ENCODE assay signal across 8 cellular contexts in genomic region chr14:105487986-105488777, GRCh38. TPM values are rescaled to one million over a fixed set of nuclear protein-coding genes. Genes with fewer than 3 reads are reported as not detected.
DNase-seq lines count a peak whose midpoint lies in the region; TF ChIP-seq lines count a peak whose summit lies in the region.

No MANE protein-coding gene starts in this region.

- no peaks in the 10 kb centered on the region for H3K79me2 ChIP-seq in osteoblast (ENCODE audit: insufficient read depth, low read length)

- no peaks in the 10 kb centered on the region for H3K9me3 ChIP-seq in ES-I3 (ENCODE audit: control insufficient read depth, insufficient read depth, low read length)
- H3K9me3 ChIP-seq in esophagus squamous epithelium = no peaks in the 10 kb centered on the region
- no peaks in the 10 kb centered on the region for H3K9me3 ChIP-seq in sigmoid colon
- H3K9me3 ChIP-seq in osteoblast (ENCODE audit: low read depth, low read length) = no peaks in the 10 kb centered on the region

- H3K9ac ChIP-seq in ES-I3 (ENCODE audit: low read depth, low read length) = peak overlapping the region; percentile 53; the same call in 1 of the 2 replicates

- H3K36me3 ChIP-seq in ES-I3 (ENCODE audit: insufficient read depth, low read length) (no peaks in the 10 kb centered on the region), esophagus squamous epithelium (no peaks in the 10 kb centered on the region), sigmoid colon (no peaks in the 10 kb centered on the region), osteoblast (ENCODE audit: insufficient read depth, low read length) (no peaks in the 10 kb centered on the region)

- H3K4me3 Mint-ChIP-seq in T-helper 1 cell treated with Interleukin-12 subunit alpha and Interleukin-12 subunit beta and Interleukin-4 antibody, amounts not matched to agents 30 μg/mL and 1 μg/mL, for 36 hours = peak overlapping the region; percentile 86

- no peaks in the 10 kb centered on the region for H3K27me3 Mint-ChIP-seq in T-helper 1 cell treated with Interleukin-12 subunit alpha and Interleukin-12 subunit beta and Interleukin-4 antibody, amounts not matched to agents 30 μg/mL and 1 μg/mL, for 36 hours (ENCODE audit: low read depth)

- peaks cover 15% of the 10 kb centered on the region for H3K4me1 Mint-ChIP-seq in T-helper 1 cell treated with Interleukin-12 subunit alpha and Interleukin-12 subunit beta and Interleukin-4 antibody, amounts not matched to agents 30 μg/mL and 1 μg/mL, for 36 hours (ENCODE audit: low read depth)

- H3K4me1 ChIP-seq in ES-I3 (ENCODE audit: insufficient read depth, low read length) (no peaks in the 10 kb centered on the region; the same call in 1 of the 2 replicates), esophagus squamous epithelium (peaks cover 63 to 86% (median 74%) of the 10 kb centered on the region in 3 donors), sigmoid colon (peaks cover 0 to 74% (median 68%) of the 10 kb centered on the region in 4 donors), osteoblast (ENCODE audit: insufficient read depth, low read length) (peaks cover 3% of the 10 kb centered on the region)

- no peak overlapping the region for H2AFZ ChIP-seq in osteoblast (ENCODE audit: low read length)

- TF ChIP-seq POLR2A in esophagus squamous epithelium (IDR thresholded peaks at IDR 0.05) (no peak), sigmoid colon (IDR thresholded peaks at IDR 0.05) (no peak)

- TF ChIP-seq EP300 in sigmoid colon (IDR thresholded peaks at IDR 0.05) = no peak

- H3K4me2 ChIP-seq in osteoblast (ENCODE audit: insufficient read depth, low read length) = no peak overlapping the region

- 40% methylated on average over 1 to 9 of the region's 26 CpGs for WGBS in esophagus squamous epithelium, 2 donors
- 7 to 44% methylated on average over 26 of the region's 26 CpGs for WGBS in sigmoid colon, 2 donors

- H3K27ac Mint-ChIP-seq in T-helper 1 cell treated with Interleukin-12 subunit alpha and Interleukin-12 subunit beta and Interleukin-4 antibody, amounts not matched to agents 30 μg/mL and 1 μg/mL, for 36 hours = peak overlapping the region; percentile 81

- peak overlapping the region; percentile 90 to 99 (median 94) for H3K27ac ChIP-seq in esophagus squamous epithelium
- peak overlapping the region; percentile 91 to 99 (median 95) for H3K27ac ChIP-seq in sigmoid colon
- no peak overlapping the region for H3K27ac ChIP-seq in osteoblast (ENCODE audit: low read depth, low read length)

- peaks cover 0 to 23% (median 0%) of the 10 kb centered on the region in 4 donors for H3K27me3 ChIP-seq in esophagus squamous epithelium
- peaks cover 3 to 32% (median 27%) of the 10 kb centered on the region in 3 donors for H3K27me3 ChIP-seq in sigmoid colon
- peaks cover 22% of the 10 kb centered on the region for H3K27me3 ChIP-seq in osteoblast (ENCODE audit: insufficient read depth, low read length)

- H3K4me3 ChIP-seq in esophagus squamous epithelium = peak overlapping the region; percentile 37 to 86 (median 78)
- peak overlapping the region in 3 of 4 donors; percentile 43 to 55 (median 46) for H3K4me3 ChIP-seq in sigmoid colon
- no peak overlapping the region for H3K4me3 ChIP-seq in osteoblast (ENCODE audit: insufficient read depth, low read length)

- H3K36me3 Mint-ChIP-seq in T-helper 1 cell treated with Interleukin-12 subunit alpha and Interleukin-12 subunit beta and Interleukin-4 antibody, amounts not matched to agents 30 μg/mL and 1 μg/mL, for 36 hours (ENCODE audit: low read depth) = no peaks in the 10 kb centered on the region

- intact Hi-C loops in esophagus squamous epithelium (cut with DNase I) (loop anchor here (10.0 kb wide), 1 partner anchor 113 kb away; no protein-coding TSS in a partner anchor), sigmoid colon (cut with DNase I) (loop anchor here (2.0 kb wide), 1 partner anchor 117 kb away; no protein-coding TSS in a partner anchor)

- TF ChIP-seq CTCF in esophagus squamous epithelium (IDR thresholded peaks at IDR 0.05) (peak in 1 of 6 experiments; percentile 8), sigmoid colon (IDR thresholded peaks at IDR 0.05) (no peak), osteoblast (IDR thresholded peaks at IDR 0.05; ENCODE audit: extremely low read depth, low read depth, low read length) (no peak)

- in situ Hi-C loops in ACHN (cut with HindIII; ENCODE audit: low pct_ligation_motif_present, low pct_unique_long_range_greater_than_20kb, low sequenced_read_pairs) = no loop called here

- DNase-seq in esophagus squamous epithelium (lab: John Stamatoyannopoulos, UW) = no peak
- no peak for DNase-seq in sigmoid colon
- DNase-seq in nucleus accumbens (lab: John Stamatoyannopoulos, UW) = no peak
- no peak for DNase-seq in ACHN
- DNase-seq in osteoblast (ENCODE audit: insufficient read length, low spot score, missing footprints) = no peak
- no peak for DNase-seq in kidney glomerular epithelial cell (lab: John Stamatoyannopoulos, UW)

- peaks cover 2% of the 10 kb centered on the region for H4K20me1 ChIP-seq in osteoblast (ENCODE audit: insufficient read depth, low read length)

- H3K9me3 Mint-ChIP-seq in T-helper 1 cell treated with Interleukin-12 subunit alpha and Interleukin-12 subunit beta and Interleukin-4 antibody, amounts not matched to agents 30 μg/mL and 1 μg/mL, for 36 hours = no peaks in the 10 kb centered on the region

RNA-seq across cellular contexts. Expression of gene CRIP1, which starts 1.5 kb away (rescaled TPM):
- 10 to 100 TPM in 3 of 4 donors, 1 to 10 TPM in 1; 8.2 to 35.6 (median 24.7) TPM for total RNA-seq in esophagus squamous epithelium
- total RNA-seq in sigmoid colon = 10 to 100 TPM in 3 of 4 donors, 1 to 10 TPM in 1; 4.9 to 24.3 (median 15.4) TPM
- 100 to 1,000 TPM; 168 to 403 (median 199) TPM for polyA plus RNA-seq in sigmoid colon
- total RNA-seq in osteoblast = 5.0 and 8.7 TPM in 2 replicates

RNA-seq across cellular contexts. Expression of gene TEDC1, which starts 2.9 kb away (rescaled TPM):
- total RNA-seq in esophagus squamous epithelium (10 to 100 TPM in 1 of 4 donors, 1 to 10 TPM in 3; 7.1 to 12.8 (median 7.6) TPM), sigmoid colon (1 to 10 TPM in 2 of 4 donors, under 1 TPM in 2; 0.16 to 5.2 (median 1.0) TPM), osteoblast (3.2 and 5.1 TPM in 2 replicates)
- 10 to 100 TPM; 17.8 to 36.0 (median 19.2) TPM for polyA plus RNA-seq in sigmoid colon

RNA-seq across cellular contexts. Expression of gene CRIP2, which starts 13.6 kb away (rescaled TPM):
- total RNA-seq in esophagus squamous epithelium (100 to 1,000 TPM in 2 of 4 donors, 10 to 100 TPM in 2; 44.2 to 118 (median 80.7) TPM), sigmoid colon (10 to 100 TPM; 49.8 to 79.5 (median 57.1) TPM), osteoblast (31.5 and 43.8 TPM in 2 replicates)
- polyA plus RNA-seq in sigmoid colon = 10 to 100 TPM; 13.6 to 50.0 (median 34.2) TPM

RNA-seq across cellular contexts. Expression of gene TMEM121, which starts 38.2 kb away (rescaled TPM):
- 1 to 10 TPM in 3 of 4 donors, under 1 TPM in 1; 0.61 to 2.1 (median 1.6) TPM for total RNA-seq in esophagus squamous epithelium
- total RNA-seq in sigmoid colon = 1 to 10 TPM; 3.0 to 8.0 (median 6.2) TPM
- polyA plus RNA-seq in sigmoid colon = 1 to 10 TPM in 1 of 3 donors, not detected in 2; 2.3 TPM
- 1.8 and 2.7 TPM in 2 replicates for total RNA-seq in osteoblast
